25 cellular contexts compared by ENCODE assay signal in the genomic region with DNA sequence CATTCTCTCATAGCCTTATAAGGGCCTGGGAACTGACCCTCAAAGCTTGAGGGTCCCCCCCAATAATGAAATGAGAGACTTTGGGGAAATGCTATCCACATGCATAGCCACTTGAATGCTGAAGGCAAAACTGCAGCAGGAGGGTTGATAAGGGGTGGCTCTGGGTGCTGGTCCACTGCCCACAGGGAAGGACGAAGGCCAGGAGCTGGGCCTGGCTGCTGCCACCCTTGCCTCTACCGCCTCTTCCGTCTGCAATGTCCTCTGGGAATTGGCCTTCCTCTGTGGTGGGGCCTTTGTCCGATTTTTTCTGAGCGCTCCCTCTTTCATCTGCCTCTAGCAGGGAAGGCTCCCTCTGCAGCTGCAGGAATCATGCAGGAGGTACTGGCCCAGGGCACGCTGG.
"Had no signal": no experiment of that assay in that cellular context is flagged by ENCODE, and none has a peak within 500 bp of the region (broad histone marks: within the 10 kb centered on the region; RNA-seq: fewer than 3 reads in every experiment).

No MANE protein-coding gene starts in this region.

- H3K27me3 ChIP-seq: neural progenitor cell, neutrophil, ovary, right lobe of liver, sigmoid colon, stomach, thyroid gland, tibial nerve, upper lobe of left lung, vagina had no signal

- H2AFZ ChIP-seq: neural progenitor cell, parathyroid adenoma had no signal

- H3K4me1 ChIP-seq: neural progenitor cell, parathyroid adenoma, psoas muscle, right lobe of liver, sigmoid colon, stomach, thyroid gland, tibial nerve, upper lobe of left lung, vagina had no signal

- ATAC-seq: natural killer cell; psoas muscle; right cardiac atrium; stimulated activated naive B cell treated with anti-CD40 and anti-IgM and Interleukin-4, amounts not matched to agents 10 μg/mL and 1 μg/mL and 100 μg/mL, for 72 hours had no signal

- H3K36me3 ChIP-seq: neural progenitor cell, neutrophil, ovary, right lobe of liver, sigmoid colon, stomach, thoracic aorta, thyroid gland, tibial nerve, upper lobe of left lung, vagina had no signal

- H3K27ac ChIP-seq: neural progenitor cell, neutrophil, ovary, parathyroid adenoma, psoas muscle, right lobe of liver, sigmoid colon, stomach, thoracic aorta, thyroid gland, tibial nerve, upper lobe of left lung, vagina had no signal

- H3K4me3 ChIP-seq: neural progenitor cell, ovary, psoas muscle, right lobe of liver, sigmoid colon, stomach, thoracic aorta, thyroid gland, tibial nerve, upper lobe of left lung, vagina had no signal

- H3K9me3 ChIP-seq: neutrophil, psoas muscle, right lobe of liver, thoracic aorta, thyroid gland, vagina had no signal

- H3K4me2 ChIP-seq: neural progenitor cell had no signal

- H3K79me2 ChIP-seq: parathyroid adenoma had no signal

- DNase-seq: natural killer cell; nucleus accumbens; ovary; posterior cingulate gyrus; psoas muscle; right cardiac atrium; right lobe of liver; sigmoid colon; small intestine; stimulated activated CD4-positive, alpha-beta T cell treated with anti-CD3 and anti-CD28 coated beads, Interleukin-15, amount 100 ng/mL, for 24 hours; stimulated activated CD4-positive, alpha-beta T cell treated with anti-CD3 and anti-CD28 coated beads, Interleukin-2, amount 100 ng/mL, for 24 hours; stimulated activated CD4-positive, alpha-beta T cell treated with anti-CD3 and anti-CD28 coated beads, Interleukin-2, amount 100 ng/mL, for 48 hours; stimulated activated CD4-positive, alpha-beta T cell treated with anti-CD3 and anti-CD28 coated beads, Interleukin-4, amount 100 ng/mL, for 24 hours; stimulated activated naive B cell treated with anti-CD40 and anti-IgM and Interleukin-4, amounts not matched to agents 10 μg/mL and 1 μg/mL and 100 μg/mL, for 72 hours; stimulated activated naive CD4-positive, alpha-beta T cell treated with Interleukin-2 at 50 U/mL for 16 hours; stomach; thyroid gland; trophoblast cell had no signal
